11 cellular contexts compared by ENCODE assay signal in genomic region chr4:185384061-185384460, GRCh38.
"Had no signal": no experiment of that assay in that cellular context is flagged by ENCODE, and none has a peak within 500 bp of the region (broad histone marks: within the 10 kb centered on the region; RNA-seq: fewer than 3 reads in every experiment).

No MANE protein-coding gene starts in this region.

- H3K9me3 ChIP-seq: ascending aorta, sigmoid colon had no signal

- H3K27ac Mint-ChIP-seq: activated naive CD4-positive, alpha-beta T cell treated with anti-CD3 and anti-CD28 coated beads for 36 hours; mesothelial cell of epicardium; T-cell had no signal

- H3K4me3 ChIP-seq: ascending aorta, cardiac muscle cell, sigmoid colon had no signal

- H3K27ac ChIP-seq: ascending aorta, cardiac muscle cell, sigmoid colon had no signal

- DNase-seq: activated CD4-positive, CD25-positive, alpha-beta regulatory T cell treated with anti-CD3 and anti-CD28 coated beads, Interleukin-2, amount 50 U/mL, for 72 hours; activated naive CD4-positive, alpha-beta T cell treated with anti-CD3 and anti-CD28 coated beads for 36 hours; foreskin fibroblast; sigmoid colon; stimulated activated CD4-positive, alpha-beta T cell treated with anti-CD3 and anti-CD28 coated beads, Interleukin-1b, Interleukin-23, amount 100 ng/mL, for 48 hours; T-cell; T-helper 9 cell had no signal

- ATAC-seq: T-cell had no signal

- H3K4me3 Mint-ChIP-seq: activated naive CD4-positive, alpha-beta T cell treated with anti-CD3 and anti-CD28 coated beads for 36 hours; mesothelial cell of epicardium had no signal

- H3K36me3 ChIP-seq: ascending aorta, cardiac muscle cell, sigmoid colon had no signal

- H3K27me3 ChIP-seq: ascending aorta, cardiac muscle cell, sigmoid colon, tibial nerve had no signal
